ENCODE assay signal across 7 cellular contexts in the genomic region with DNA sequence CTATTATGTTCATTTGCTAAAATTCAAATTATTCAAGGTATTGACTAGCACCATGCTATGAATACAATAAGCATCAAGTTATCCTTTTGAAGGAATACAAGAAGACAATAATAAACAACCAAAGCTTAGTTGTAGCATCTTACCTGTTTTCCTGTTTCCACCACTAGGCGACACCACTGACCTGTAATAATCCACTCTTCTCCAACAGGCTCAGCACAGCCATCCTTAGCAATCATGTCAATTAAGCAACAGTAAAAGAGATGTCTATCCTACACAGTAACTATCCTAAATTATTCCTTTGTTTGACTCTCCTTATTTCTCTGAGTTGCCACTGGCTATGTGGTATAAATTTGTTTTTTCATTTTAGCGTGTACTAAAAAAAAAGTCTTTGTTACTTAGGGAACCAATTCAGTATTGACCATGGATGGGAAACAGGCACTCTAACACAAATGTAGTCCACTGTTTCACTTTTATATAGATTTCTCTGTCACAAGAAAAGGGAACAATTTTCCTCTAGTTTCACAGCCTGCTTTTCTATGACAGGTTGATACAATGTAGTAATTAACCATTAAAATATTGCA. TPM values are rescaled to one million over a fixed set of nuclear protein-coding genes. Genes with fewer than 3 reads are reported as not detected.
A peak's percentile ranks its signal among the peaks of the same experiment; 100 is the strongest.
DNase-seq lines count a peak whose midpoint lies in the region; FAIRE-seq and TF ChIP-seq lines count a peak whose summit lies in the region.

No MANE protein-coding gene starts in this region.

- H3K79me2 ChIP-seq in mesendoderm (ENCODE audit: control insufficient read depth, insufficient read depth, low read length): no peaks in the 10 kb centered on the region

- H3K18ac ChIP-seq in mesendoderm (ENCODE audit: low read length): no peak overlapping the region

- no peak overlapping the region for H3K9ac ChIP-seq in mesendoderm (ENCODE audit: low read length)

- H2BK120ac ChIP-seq in mesendoderm (ENCODE audit: low read depth, low read length): no peak overlapping the region

- H4K8ac ChIP-seq in mesendoderm (ENCODE audit: low read depth, low read length): no peak overlapping the region

- H4K5ac ChIP-seq in mesendoderm (ENCODE audit: low read length): no peak overlapping the region

- FAIRE-seq in G401.6 (lab: Jason Lieb, UNC): peak; percentile 84
- peak; percentile 70 for FAIRE-seq in RCC 7860 (lab: Jason Lieb, UNC)
- FAIRE-seq in endometrium (lab: Jason Lieb, UNC): peak; percentile 89

- H2AK5ac ChIP-seq in mesendoderm (ENCODE audit: low read length): no peak overlapping the region

- TF ChIP-seq CTCF in GM20000 (IDR thresholded peaks at IDR 0.05; ENCODE audit: extremely low read depth, missing control alignments): peak; percentile 47

- H3K27me3 ChIP-seq in mesendoderm (ENCODE audit: insufficient read depth, low read length, poor library complexity): no peaks in the 10 kb centered on the region

- no peak overlapping the region for H3K27ac ChIP-seq in mesendoderm (ENCODE audit: low read depth, low read length)

- no peak overlapping the region for H3K4ac ChIP-seq in mesendoderm (ENCODE audit: low read depth, low read length)

- H2BK5ac ChIP-seq in mesendoderm (ENCODE audit: low read length): no peak overlapping the region

- H3K4me2 ChIP-seq in mesendoderm (ENCODE audit: low read length): no peak overlapping the region

- peak; percentile 30 for DNase-seq in GM20000 (ENCODE audit: low spot score)
- peak; percentile 61 for DNase-seq in Jurkat, Clone E6-1 (ENCODE audit: low read depth, low spot score)
- DNase-seq in RCC 7860 (ENCODE audit: low spot score): peak; percentile 54
- DNase-seq in mesendoderm: peak; percentile 66
- no peak for DNase-seq in OCI-M2 (lab: John Stamatoyannopoulos, UW; ENCODE audit: unreplicated experiment)

- no peaks in the 10 kb centered on the region for H3K79me1 ChIP-seq in mesendoderm (ENCODE audit: low read length)

- H3K23ac ChIP-seq in mesendoderm (ENCODE audit: low read length): no peak overlapping the region

- H3K4me1 ChIP-seq in mesendoderm (ENCODE audit: control insufficient read depth, low read depth, low read length): no peaks in the 10 kb centered on the region

- no CpG with 5 or more reads among the region's 2 CpGs for WGBS in mesendoderm (ENCODE audit: extremely low coverage, insufficient coverage, low lambda C conversion rate)

- no peak overlapping the region for H3K56ac ChIP-seq in mesendoderm (ENCODE audit: low read length)

- no peak overlapping the region for H2BK15ac ChIP-seq in mesendoderm (replicated peaks; ENCODE audit: low read depth)

- H3K36me3 ChIP-seq in mesendoderm (ENCODE audit: control insufficient read depth, insufficient read depth, low read length): no peaks in the 10 kb centered on the region

- H3K4me3 ChIP-seq in Jurkat, Clone E6-1 (ENCODE audit: low read length): no peak overlapping the region
- no peak overlapping the region for H3K4me3 ChIP-seq in mesendoderm (ENCODE audit: low read length)

RNA-seq across cellular contexts. Expression of gene PCA3, which starts 46.2 kb away (rescaled TPM):
- not detected for polyA plus RNA-seq in Jurkat, Clone E6-1 (2012; ENCODE audit: insufficient read depth, insufficient read length)
- polyA plus RNA-seq in mesendoderm (2013, experiment 1 of 2): not detected
- polyA plus RNA-seq in mesendoderm (2013, experiment 2 of 2): not detected
